In genomic region chr1:55069280-55069679, GRCh38 we compare ENCODE assay signal across 2 cellular contexts.
TF ChIP-seq lines count a peak whose summit lies in the region.

No MANE protein-coding gene starts in this region.

TF ChIP-seq in IMR-90, 13 proteins besides CTCF, POLR2A, EP300 and RAD21 (continued from another document):
- TF ChIP-seq SMC3 (IDR thresholded peaks at IDR 0.05; ENCODE audit: low read depth, low read length) (no peak), ELK1 (IDR thresholded peaks at IDR 0.05; ENCODE audit: borderline replicate concordance, low read depth, low read length) (no peak), BHLHE40 (IDR thresholded peaks at IDR 0.05; ENCODE audit: low read depth, low read length) (no peak), CEBPB (IDR thresholded peaks at IDR 0.05; ENCODE audit: low read depth, low read length) (no peak), FOS (IDR thresholded peaks at IDR 0.05; ENCODE audit: low read depth, low read length) (no peak), RCOR1 (IDR thresholded peaks at IDR 0.05; ENCODE audit: insufficient replicate concordance, low read length) (no peak), MAFK (IDR thresholded peaks at IDR 0.05; ENCODE audit: low read depth, low read length) (no peak), CHD1 (IDR thresholded peaks at IDR 0.05; ENCODE audit: low read depth, low read length) (no peak), MXI1 (IDR thresholded peaks at IDR 0.05; ENCODE audit: borderline replicate concordance, low read depth, low read length) (no peak)
TF ChIP-seq in IMR-90: peak in this region for 0.

TF ChIP-seq in HEK293T, 16 proteins besides CTCF, POLR2A, EP300 and RAD21 (continued from another document):
- TF ChIP-seq FOXK2 (IDR thresholded peaks at IDR 0.05) (no peak), ARNT (IDR thresholded peaks at IDR 0.05) (no peak), TARDBP (IDR thresholded peaks at IDR 0.05) (no peak)
